9 cellular contexts compared by ENCODE assay signal in the genomic region with DNA sequence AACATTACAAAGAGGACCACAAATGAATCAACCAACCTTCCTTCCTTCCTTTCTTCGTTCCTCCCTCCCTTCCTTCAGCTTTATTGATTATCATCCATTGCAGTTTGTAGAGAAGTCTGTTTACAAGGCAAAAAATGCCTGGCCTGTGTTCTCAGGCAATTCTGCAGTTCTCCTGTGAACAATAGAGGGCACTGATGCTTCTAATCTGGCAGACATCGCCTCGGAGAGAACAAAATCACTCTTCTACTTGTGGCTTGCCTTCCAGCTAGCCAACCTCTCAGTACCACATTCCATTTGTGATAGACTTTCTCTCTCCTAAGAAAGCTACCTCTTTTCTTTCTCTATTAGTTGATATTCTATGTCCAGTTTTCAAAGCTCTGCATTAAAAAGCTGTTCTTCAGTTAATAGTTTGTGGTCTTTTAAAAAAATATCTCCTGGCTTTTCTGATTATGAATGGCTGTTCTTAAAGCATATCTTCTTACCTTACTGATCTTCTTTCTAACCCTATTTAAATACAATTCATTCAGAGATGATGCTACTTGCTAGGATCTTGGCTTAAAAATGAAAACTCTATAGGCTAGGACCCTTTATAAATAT. TPM values are rescaled to one million over a fixed set of nuclear protein-coding genes. Genes with fewer than 3 reads are reported as not detected.
DNase-seq lines count a peak whose midpoint lies in the region; ATAC-seq and TF ChIP-seq lines count a peak whose summit lies in the region.
"Had no signal": no experiment of that assay in that cellular context is flagged by ENCODE, and none has a peak within 500 bp of the region (broad histone marks: within the 10 kb centered on the region; RNA-seq: fewer than 3 reads in every experiment).

No MANE protein-coding gene starts in this region.

- peak; percentile 43; the same call in 1 of the 2 replicates for TF ChIP-seq CTCF in GM12875 (IDR thresholded peaks at IDR 0.05; ENCODE audit: borderline replicate concordance, insufficient read depth, low read depth, low read length)
- peak; percentile 12 for TF ChIP-seq CTCF in HL-60 (IDR thresholded peaks at IDR 0.05; ENCODE audit: insufficient read depth, low read length)

- CTCF ChIA-PET in activated naive CD4-positive, alpha-beta T cell treated with anti-CD3 and anti-CD28 coated beads for 36 hours (lab: Charles Lee), result no interaction called here

- H3K4me1 Mint-ChIP-seq in activated naive CD4-positive, alpha-beta T cell treated with anti-CD3 and anti-CD28 coated beads for 36 hours (ENCODE audit: low read depth), result no peaks in the 10 kb centered on the region

- H3K4me3 Mint-ChIP-seq in activated naive CD4-positive, alpha-beta T cell treated with anti-CD3 and anti-CD28 coated beads for 36 hours, result no peak overlapping the region

- no peaks in the 10 kb centered on the region for H3K27me3 Mint-ChIP-seq in activated naive CD4-positive, alpha-beta T cell treated with anti-CD3 and anti-CD28 coated beads for 36 hours (ENCODE audit: low read depth)

- no peaks in the 10 kb centered on the region for H3K36me3 Mint-ChIP-seq in activated naive CD4-positive, alpha-beta T cell treated with anti-CD3 and anti-CD28 coated beads for 36 hours (ENCODE audit: low read depth)

- H3K9me3 Mint-ChIP-seq in activated naive CD4-positive, alpha-beta T cell treated with anti-CD3 and anti-CD28 coated beads for 36 hours, result no peaks in the 10 kb centered on the region

- H3K27ac ChIP-seq in HL-60 (replicated peaks) (no peak overlapping the region), caudate nucleus (ENCODE audit: low read depth, low read length) (no peak overlapping the region)

- ATAC-seq in left lobe of liver, result peak; percentile 78
- no peak for ATAC-seq in GM21576 (IDR thresholded peaks at IDR 0.05; ENCODE audit: unreplicated experiment)

- no peak overlapping the region for H3K27ac Mint-ChIP-seq in activated naive CD4-positive, alpha-beta T cell treated with anti-CD3 and anti-CD28 coated beads for 36 hours

- no peaks in the 10 kb centered on the region for H3K27me3 ChIP-seq in HL-60 (ENCODE audit: insufficient read depth, poor library complexity, severe bottlenecking)

- intact Hi-C loops in activated naive CD4-positive, alpha-beta T cell treated with anti-CD3 and anti-CD28 coated beads for 36 hours (cut with micrococcal nuclease), result no loop called here

- peak in 1 of 2 experiments; percentile 3 for DNase-seq in HL-60 (ENCODE audit: low read depth in 1 of 2, low spot score in 1 of 2)
- DNase-seq in NCI-H774 (lab: John Stamatoyannopoulos, UW), result peak; percentile 76
- DNase-seq in caudate nucleus (lab: John Stamatoyannopoulos, UW), result peak in 40 of 61 donors; percentile 2 to 79 (median 28)
- DNase-seq in left lobe of liver (ENCODE audit: low spot score), result no peak
- no peak for DNase-seq in activated naive CD4-positive, alpha-beta T cell treated with anti-CD3 and anti-CD28 coated beads for 36 hours
- DNase-seq in mesenteric fat pad (ENCODE audit: low spot score), result no peak

- H3K4me3 ChIP-seq in GM12875 (ENCODE audit: low read depth, low read length) (no peak overlapping the region), HL-60 (replicated peaks; ENCODE audit: insufficient read depth, low read length) (no peak overlapping the region)

RNA-seq across cellular contexts. Expression of a gene that starts 26.9 kb away (rescaled TPM):
- 1.4 TPM for total RNA-seq in left lobe of liver
- not detected for total RNA-seq in activated naive CD4-positive, alpha-beta T cell treated with anti-CD3 and anti-CD28 coated beads for 36 hours
- total RNA-seq in mesenteric fat pad, result 1.9 TPM
- total RNA-seq: activated CD8-positive, alpha-beta memory T cell treated with anti-CD3 and anti-CD28 coated beads for 36 hours had no signal

Comparison
In these comparisons a context has a peak if more than half of its experiments do, and no peak if none do; other contexts are left out.
1. DNase-seq: peak in NCI-H774 (single experiment) and caudate nucleus (40 of 61); none in left lobe of liver (single experiment), activated naive CD4-positive, alpha-beta T cell treated with anti-CD3 and anti-CD28 coated beads for 36 hours (single experiment) and mesenteric fat pad (single experiment).